14 cellular contexts compared by ENCODE assay signal in the genomic region with DNA sequence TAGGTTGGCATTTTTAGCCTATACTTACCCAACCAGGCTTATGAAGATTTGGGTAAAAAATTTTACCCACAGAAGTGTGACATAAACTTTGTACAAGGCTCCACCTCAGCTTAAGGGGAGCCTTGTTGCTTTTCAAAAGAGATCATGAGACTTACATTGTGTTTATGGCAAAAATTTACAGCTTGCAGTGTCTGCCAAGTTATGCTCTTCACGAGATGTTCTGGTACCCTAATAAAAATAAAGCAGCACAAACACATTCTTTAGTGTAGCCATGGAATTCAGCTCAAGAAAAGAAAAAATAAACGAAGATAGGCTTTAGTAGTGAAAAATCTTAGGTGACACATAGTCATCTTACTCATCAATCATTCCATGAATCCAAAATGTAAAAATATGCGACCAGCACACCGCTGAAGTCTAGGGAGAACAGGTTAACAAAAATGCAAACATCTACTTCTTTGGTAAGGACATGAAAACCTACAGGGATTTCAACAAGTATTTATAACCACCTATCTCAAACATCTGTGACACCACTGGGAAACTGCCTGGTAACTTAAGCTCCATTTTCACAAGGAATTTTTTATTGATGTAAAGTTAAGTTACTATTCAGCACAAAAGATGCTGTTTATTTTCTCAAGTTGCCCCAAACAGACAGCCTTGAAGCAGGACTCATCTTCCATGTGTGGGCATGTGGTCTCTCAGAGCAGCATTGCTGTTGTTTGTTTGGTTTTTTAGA. TPM values are rescaled to one million over a fixed set of nuclear protein-coding genes. Genes with fewer than 3 reads are reported as not detected.
A peak's percentile ranks its signal among the peaks of the same experiment; 100 is the strongest.
DNase-seq lines count a peak whose midpoint lies in the region; ATAC-seq, FAIRE-seq and TF ChIP-seq lines count a peak whose summit lies in the region.
"Had no signal": no experiment of that assay in that cellular context is flagged by ENCODE, and none has a peak within 500 bp of the region (broad histone marks: within the 10 kb centered on the region; RNA-seq: fewer than 3 reads in every experiment).

No MANE protein-coding gene starts in this region.

- H3K27me3 Mint-ChIP-seq in astrocyte (ENCODE audit: low read depth, unreplicated experiment): no peaks in the 10 kb centered on the region
- no peaks in the 10 kb centered on the region for H3K27me3 Mint-ChIP-seq in stimulated activated memory B cell treated with anti-CD40 and anti-IgM and Interleukin-4, amounts not matched to agents 10 μg/mL and 1 μg/mL and 100 μg/mL, for 72 hours

- no peak overlapping the region for H3K9ac ChIP-seq in astrocyte (ENCODE audit: low read length)

- no peak overlapping the region for H3K27ac ChIP-seq in astrocyte (ENCODE audit: low read depth, low read length)
- H3K27ac ChIP-seq: thoracic aorta had no signal

- H3K4me2 ChIP-seq in astrocyte (ENCODE audit: low read length): peak overlapping the region; percentile 4

- DNase-seq in HCEC 1CT (peak; percentile 3), astrocyte (ENCODE audit: low read depth) (no peak), inferior parietal cortex (ENCODE audit: extremely low spot score) (peak; percentile 49), NCI-H2107 treated with DMSO at 0.1 percent for 48 hours (lab: John Stamatoyannopoulos, UW; ENCODE audit: unreplicated experiment) (no peak), Right ventricle myocardium inferior (ENCODE audit: missing footprints) (no peak)
- DNase-seq in stimulated activated naive CD4-positive, alpha-beta T cell treated with Interleukin-2 at 50 U/mL for 16 hours (lab: John Stamatoyannopoulos, UW): no peak
- DNase-seq: DMS79 treated with DMSO at 0.1 percent for 48 hours, retina had no signal

- peaks cover 40% of the 10 kb centered on the region for H3K4me1 ChIP-seq in astrocyte (ENCODE audit: insufficient read depth, low read length)

- no peak overlapping the region for H2AFZ ChIP-seq in astrocyte (ENCODE audit: low read depth, low read length)

- no peak overlapping the region for H3K4me3 ChIP-seq in astrocyte (ENCODE audit: insufficient read depth, low read depth, low read length)
- H3K4me3 ChIP-seq: lung, thoracic aorta had no signal

- peaks cover 3% of the 10 kb centered on the region for H3K36me3 Mint-ChIP-seq in astrocyte (ENCODE audit: low read depth, unreplicated experiment)
- H3K36me3 Mint-ChIP-seq in stimulated activated memory B cell treated with anti-CD40 and anti-IgM and Interleukin-4, amounts not matched to agents 10 μg/mL and 1 μg/mL and 100 μg/mL, for 72 hours: peaks cover 4% of the 10 kb centered on the region
- H3K36me3 Mint-ChIP-seq: brain had no signal

- no peaks in the 10 kb centered on the region for H3K9me3 ChIP-seq in astrocyte (ENCODE audit: insufficient read depth, low read depth, low read length)
- H3K9me3 ChIP-seq: thoracic aorta had no signal

- ATAC-seq in stimulated activated memory B cell treated with anti-CD40 and anti-IgM and Interleukin-4, amounts not matched to agents 10 μg/mL and 1 μg/mL and 100 μg/mL, for 72 hours: no peak
- no peak for ATAC-seq in HG02610 (IDR thresholded peaks at IDR 0.05; ENCODE audit: unreplicated experiment)
- ATAC-seq in Right ventricle myocardium inferior: no peak

- peak overlapping the region; percentile 35 for H3K27ac Mint-ChIP-seq in astrocyte (ENCODE audit: unreplicated experiment)
- peak overlapping the region; percentile 44 for H3K27ac Mint-ChIP-seq in stimulated activated memory B cell treated with anti-CD40 and anti-IgM and Interleukin-4, amounts not matched to agents 10 μg/mL and 1 μg/mL and 100 μg/mL, for 72 hours
- H3K27ac Mint-ChIP-seq: CD14-positive monocyte had no signal

- no peaks in the 10 kb centered on the region for H3K27me3 ChIP-seq in astrocyte (ENCODE audit: insufficient read depth, low read length)

- no peak overlapping the region for H3K4me3 Mint-ChIP-seq in astrocyte (ENCODE audit: unreplicated experiment)
- H3K4me3 Mint-ChIP-seq in stimulated activated memory B cell treated with anti-CD40 and anti-IgM and Interleukin-4, amounts not matched to agents 10 μg/mL and 1 μg/mL and 100 μg/mL, for 72 hours: no peak overlapping the region
- H3K4me3 Mint-ChIP-seq: brain, CD14-positive monocyte had no signal

- no peaks in the 10 kb centered on the region for H4K20me1 ChIP-seq in astrocyte (ENCODE audit: insufficient read depth, low read length)

- H3K4me1 Mint-ChIP-seq in astrocyte (ENCODE audit: low read depth, unreplicated experiment): peaks cover 49% of the 10 kb centered on the region
- H3K4me1 Mint-ChIP-seq in stimulated activated memory B cell treated with anti-CD40 and anti-IgM and Interleukin-4, amounts not matched to agents 10 μg/mL and 1 μg/mL and 100 μg/mL, for 72 hours: peaks cover 24% of the 10 kb centered on the region

- no peaks in the 10 kb centered on the region for H3K9me3 Mint-ChIP-seq in astrocyte (ENCODE audit: unreplicated experiment)
- no peaks in the 10 kb centered on the region for H3K9me3 Mint-ChIP-seq in stimulated activated memory B cell treated with anti-CD40 and anti-IgM and Interleukin-4, amounts not matched to agents 10 μg/mL and 1 μg/mL and 100 μg/mL, for 72 hours
- H3K9me3 Mint-ChIP-seq: brain, CD14-positive monocyte had no signal

- H3K36me3 ChIP-seq in astrocyte (ENCODE audit: insufficient read depth, low read length): no peaks in the 10 kb centered on the region
- H3K36me3 ChIP-seq: thoracic aorta had no signal

- intact Hi-C loops in Right ventricle myocardium inferior (cut with DNase I): loop anchor here (5.0 kb wide), 1 partner anchor 187 kb away; the partner anchor contains the start of gene MAP4K5

- peak; percentile 20 for FAIRE-seq in astrocyte (lab: Jason Lieb, UNC)

- TF ChIP-seq CTCF in astrocyte (IDR thresholded peaks at IDR 0.05; ENCODE audit: insufficient read depth, low read depth, low read length): no peak

- no peaks in the 10 kb centered on the region for H3K79me2 ChIP-seq in astrocyte (ENCODE audit: insufficient read depth, low read length)

RNA-seq across cellular contexts. Expression of gene DMAC2L, which starts 32.9 kb away (rescaled TPM):
- total RNA-seq in astrocyte: 10.9 and 11.6 TPM in 2 replicates
- total RNA-seq in Right ventricle myocardium inferior: 22.5 TPM

RNA-seq across cellular contexts. Expression of gene L2HGDH, which starts 33.0 kb away (rescaled TPM):
- total RNA-seq in astrocyte (5.2 and 6.0 TPM in 2 replicates), Right ventricle myocardium inferior (10.5 TPM)

RNA-seq across cellular contexts. Expression of gene CDKL1, which starts 51.7 kb away (rescaled TPM):
- total RNA-seq in astrocyte (5.4 and 5.9 TPM in 2 replicates), Right ventricle myocardium inferior (3.3 TPM)

Comparison
In these comparisons a context has a peak if more than half of its experiments do, and no peak if none do; other contexts are left out.
1. DNase-seq: peak in HCEC 1CT (single experiment) and inferior parietal cortex (single experiment); none in astrocyte (single experiment), NCI-H2107 treated with DMSO at 0.1 percent for 48 hours (single experiment), Right ventricle myocardium inferior (single experiment) and stimulated activated naive CD4-positive, alpha-beta T cell treated with Interleukin-2 at 50 U/mL for 16 hours (single experiment).